29 cellular contexts compared by ENCODE assay signal in the genomic region with DNA sequence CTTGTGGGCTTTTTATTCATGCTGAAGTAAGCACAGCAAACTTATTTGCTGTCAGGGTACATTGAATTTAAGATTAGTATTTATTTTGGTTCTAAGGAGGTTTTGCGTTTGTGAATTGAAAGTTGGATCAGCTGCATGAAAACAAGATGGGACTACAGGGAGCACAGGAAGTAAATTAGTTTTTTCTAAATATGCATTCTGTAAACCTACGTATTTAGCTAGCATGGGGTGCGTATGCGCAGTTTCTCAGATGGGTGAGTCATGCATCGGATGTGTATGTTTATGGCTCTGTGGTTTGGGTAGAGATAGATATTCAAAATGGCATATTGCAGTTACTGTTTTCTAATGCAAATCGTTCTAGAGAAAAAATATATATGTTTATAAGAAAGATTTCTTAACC.
DNase-seq lines count a peak whose midpoint lies in the region; TF ChIP-seq lines count a peak whose summit lies in the region.
"Had no signal": no experiment of that assay in that cellular context is flagged by ENCODE, and none has a peak within 500 bp of the region (broad histone marks: within the 10 kb centered on the region; RNA-seq: fewer than 3 reads in every experiment).

No MANE protein-coding gene starts in this region.

- no peak overlapping the region for H3K4me3 ChIP-seq in fibroblast of mammary gland (ENCODE audit: control insufficient read depth, low read depth, low read length)
- peak overlapping the region; percentile 11 for H3K4me3 ChIP-seq in smooth muscle cell
- H3K4me3 ChIP-seq: colonic mucosa, esophagus muscularis mucosa, GM12878, GM23338, upper lobe of right lung had no signal

- no peaks in the 10 kb centered on the region for H3K36me3 Mint-ChIP-seq in activated T-cell treated with anti-CD3 and anti-CD28 coated beads, Interleukin-2, amount 50 U/mL, for 24 hours (ENCODE audit: low read depth)
- H3K36me3 Mint-ChIP-seq: brain; CD8-positive, alpha-beta T cell had no signal

- peaks cover 3% of the 10 kb centered on the region for H3K27me3 Mint-ChIP-seq in activated T-cell treated with anti-CD3 and anti-CD28 coated beads, Interleukin-2, amount 50 U/mL, for 24 hours
- H3K27me3 Mint-ChIP-seq: brain had no signal

- DNase-seq in DMS79 treated with DMSO at 0.1 percent for 48 hours (lab: John Stamatoyannopoulos, UW): peak; percentile 40
- DNase-seq in DMS79 (lab: John Stamatoyannopoulos, UW): no peak
- peak; percentile 60 for DNase-seq in NOMO-1 treated with DMSO at 0.1 percent for 48 hours (lab: John Stamatoyannopoulos, UW; ENCODE audit: unreplicated experiment)
- DNase-seq in fibroblast of mammary gland (ENCODE audit: low read depth): peak; percentile 14
- DNase-seq in smooth muscle cell (lab: John Stamatoyannopoulos, UW; ENCODE audit: unreplicated experiment): no peak
- no peak for DNase-seq in activated T-cell treated with anti-CD3 and anti-CD28 coated beads, Interleukin-2, amount 50 U/mL, for 24 hours
- no peak for DNase-seq in GF-D8 (lab: John Stamatoyannopoulos, UW)
- no peak for DNase-seq in globus pallidus (ENCODE audit: low spot score)
- DNase-seq: activated CD8-positive, alpha-beta T cell treated with anti-CD3 and anti-CD28 coated beads, Interleukin-2, amount 10 ng/mL, durations not matched to agents 7 days and 5 days; activated gamma-delta T cell treated with Interleukin-2 at 50 U/mL for 16 hours; activated T-cell treated with anti-CD3 and anti-CD28 coated beads for 4 hours; AML-193; CD8-positive, alpha-beta T cell; colonic mucosa; DMS153; KG1; left cardiac atrium; mammary epithelial cell; NCI-H1092 treated with DMSO at 0.1 percent for 48 hours; NCI-H187 treated with DMSO at 0.1 percent for 48 hours; SIG-M5; T-helper 1 cell; upper lobe of right lung had no signal

- H3K4me1 ChIP-seq in smooth muscle cell (ENCODE audit: low read depth): peaks cover 45% of the 10 kb centered on the region
- H3K4me1 ChIP-seq: colonic mucosa, upper lobe of right lung had no signal

- H3K79me2 ChIP-seq in smooth muscle cell (ENCODE audit: low read depth): no peaks in the 10 kb centered on the region

- H3K27ac ChIP-seq in smooth muscle cell (ENCODE audit: low read depth): peak overlapping the region; percentile 97
- H3K27ac ChIP-seq: 22Rv1, colonic mucosa, esophagus muscularis mucosa, upper lobe of right lung had no signal

- peaks cover 14% of the 10 kb centered on the region for H3F3A ChIP-seq in smooth muscle cell (ENCODE audit: low read depth)

- no peaks in the 10 kb centered on the region for H3K9me3 ChIP-seq in smooth muscle cell (replicated peaks; ENCODE audit: low read depth)
- H3K9me3 ChIP-seq: colonic mucosa, esophagus muscularis mucosa, upper lobe of right lung had no signal

- 23% methylated on average over 6 of the region's 6 CpGs for WGBS in smooth muscle cell (ENCODE audit: low lambda C conversion rate)

- no peaks in the 10 kb centered on the region for H3K4me1 Mint-ChIP-seq in activated T-cell treated with anti-CD3 and anti-CD28 coated beads, Interleukin-2, amount 50 U/mL, for 24 hours (ENCODE audit: low read depth)
- H3K4me1 Mint-ChIP-seq: GM23338 had no signal

- peak overlapping the region; percentile 73 for H3K9ac ChIP-seq in smooth muscle cell (ENCODE audit: low read depth)

- no peaks in the 10 kb centered on the region for H3K27me3 ChIP-seq in smooth muscle cell (ENCODE audit: low read depth)
- H3K27me3 ChIP-seq: colonic mucosa, esophagus muscularis mucosa, upper lobe of right lung had no signal

- no peaks in the 10 kb centered on the region for H3K36me3 ChIP-seq in smooth muscle cell (ENCODE audit: low read depth)
- H3K36me3 ChIP-seq: colonic mucosa, esophagus muscularis mucosa, upper lobe of right lung had no signal

- peak overlapping the region; percentile 21 for H2AFZ ChIP-seq in smooth muscle cell (ENCODE audit: low read depth)
- H2AFZ ChIP-seq: GM23338 had no signal

- TF ChIP-seq CTCF in fibroblast of mammary gland (conservative IDR thresholded peaks at IDR 0.05; ENCODE audit: control insufficient read depth, insufficient read depth, low read depth, low read length) (no peak), smooth muscle cell (IDR thresholded peaks at IDR 0.05; ENCODE audit: borderline replicate concordance, insufficient read depth, poor library complexity, severe bottlenecking) (no peak)

- H4K20me1 ChIP-seq in smooth muscle cell (ENCODE audit: low read depth): no peaks in the 10 kb centered on the region

- no peak overlapping the region for H3K4me3 Mint-ChIP-seq in activated T-cell treated with anti-CD3 and anti-CD28 coated beads, Interleukin-2, amount 50 U/mL, for 24 hours
- H3K4me3 Mint-ChIP-seq: activated CD8-positive, alpha-beta T cell treated with anti-CD3 and anti-CD28 coated beads, Interleukin-2, amount 10 ng/mL, durations not matched to agents 7 days and 5 days; CD8-positive, alpha-beta T cell; endodermal cell; GM23338 had no signal

- H3K27ac Mint-ChIP-seq in activated T-cell treated with anti-CD3 and anti-CD28 coated beads, Interleukin-2, amount 50 U/mL, for 24 hours: no peak overlapping the region
- H3K27ac Mint-ChIP-seq: activated CD8-positive, alpha-beta T cell treated with anti-CD3 and anti-CD28 coated beads, Interleukin-2, amount 10 ng/mL, durations not matched to agents 7 days and 5 days; CD8-positive, alpha-beta T cell; GM23338 had no signal

- H3K9me3 Mint-ChIP-seq in activated T-cell treated with anti-CD3 and anti-CD28 coated beads, Interleukin-2, amount 50 U/mL, for 24 hours: no peaks in the 10 kb centered on the region
- H3K9me3 Mint-ChIP-seq: CD8-positive, alpha-beta T cell; endodermal cell had no signal

- peak overlapping the region; percentile 81 for H3K4me2 ChIP-seq in smooth muscle cell
- H3K4me2 ChIP-seq: GM23338 had no signal

Comparison
In these comparisons a context has a peak if more than half of its experiments do, and no peak if none do; other contexts are left out.
1. DNase-seq: peak in DMS79 treated with DMSO at 0.1 percent for 48 hours (single experiment), NOMO-1 treated with DMSO at 0.1 percent for 48 hours (single experiment) and fibroblast of mammary gland (single experiment); none in DMS79 (single experiment), smooth muscle cell (single experiment), activated T-cell treated with anti-CD3 and anti-CD28 coated beads, Interleukin-2, amount 50 U/mL, for 24 hours (single experiment), GF-D8 (single experiment) and globus pallidus (single experiment).